Comparison of ENCODE assay signal across 8 cellular contexts in genomic region chr3:10189557-10190374, GRCh38. TPM values are rescaled to one million over a fixed set of nuclear protein-coding genes. Genes with fewer than 3 reads are reported as not detected.
DNase-seq lines count a peak whose midpoint lies in the region; FAIRE-seq and TF ChIP-seq lines count a peak whose summit lies in the region.

No MANE protein-coding gene starts in this region.

- peaks cover 22% of the 10 kb centered on the region for H3K79me2 ChIP-seq in PC-9 (ENCODE audit: low read depth)
- no peaks in the 10 kb centered on the region for H3K79me2 ChIP-seq in keratinocyte (ENCODE audit: control insufficient read depth, insufficient read depth, low read length)

- H4K20me1 ChIP-seq in PC-9 (ENCODE audit: insufficient read depth) (no peaks in the 10 kb centered on the region), keratinocyte (ENCODE audit: control insufficient read depth, extremely low read depth, insufficient read depth, low read length) (no peaks in the 10 kb centered on the region)

- peaks cover 68% of the 10 kb centered on the region for H3K4me1 ChIP-seq in PC-9 (replicated peaks; ENCODE audit: insufficient read depth)
- H3K4me1 ChIP-seq in keratinocyte (ENCODE audit: control insufficient read depth, extremely low read depth, insufficient read depth, low read length): peaks cover 62% of the 10 kb centered on the region

- peaks cover 85% of the 10 kb centered on the region for H3K4me1 Mint-ChIP-seq in stimulated activated naive CD8-positive, alpha-beta T cell treated with anti-CD3 and anti-CD28 coated beads, Interleukin-15, Interleukin-2, amounts not matched to agents 100 ng/mL and 50 ng/mL, for 24 hours (ENCODE audit: low read depth)

- peak overlapping the region; percentile 35 for H3K4me3 Mint-ChIP-seq in stimulated activated naive CD8-positive, alpha-beta T cell treated with anti-CD3 and anti-CD28 coated beads, Interleukin-15, Interleukin-2, amounts not matched to agents 100 ng/mL and 50 ng/mL, for 24 hours

- intact Hi-C loops in PC-9 (cut with micrococcal nuclease; ENCODE audit: unreplicated experiment): no loop called here

- H3K36me3 ChIP-seq in PC-9 (ENCODE audit: low read depth) (0 out of 2 replicates have a peak, but pooled peaks cover 9% of the 10 kb centered on the region), keratinocyte (ENCODE audit: control insufficient read depth in 2 of 2, extremely low read depth in 1 of 2, insufficient read depth in 2 of 2, low read length in 2 of 2) (no peaks in the 10 kb centered on the region)

- POLR2A ChIA-PET in PC-9 (lab: Charles Lee; ENCODE audit: unreplicated experiment): no interaction called here

- H3K4me3 ChIP-seq in PC-9: no peak overlapping the region
- no peak overlapping the region for H3K4me3 ChIP-seq in astrocyte of the spinal cord (ENCODE audit: low read depth, low read length)
- H3K4me3 ChIP-seq in keratinocyte (ENCODE audit: control insufficient read depth in 2 of 3, extremely low read depth in 1 of 3, insufficient read depth in 2 of 3, low read depth in 1 of 3, low read length in 3 of 3): peak overlapping the region in 1 of 3 experiments; percentile 5

- H2AFZ ChIP-seq in PC-9 (no peak overlapping the region), keratinocyte (ENCODE audit: control insufficient read depth, low read length) (no peak overlapping the region)

- peaks cover 64% of the 10 kb centered on the region for H3F3A ChIP-seq in PC-9 (ENCODE audit: insufficient read depth, low read depth)

- TF ChIP-seq CTCF in PC-9 (conservative IDR thresholded peaks at IDR 0.05): no peak
- TF ChIP-seq CTCF in astrocyte of the spinal cord (IDR thresholded peaks at IDR 0.05; ENCODE audit: low read depth, low read length): no peak
- peak in 1 of 3 experiments; percentile 25 for TF ChIP-seq CTCF in keratinocyte (optimal IDR thresholded peaks at IDR 0.05 in 1 of 3, IDR thresholded peaks at IDR 0.05 in 1 of 3, conservative IDR thresholded peaks at IDR 0.05 in 1 of 3; ENCODE audit: extremely low read depth in 1 of 3, insufficient read depth in 2 of 3, low read length in 3 of 3)

- H3K4me2 ChIP-seq in PC-9 (peak overlapping the region; percentile 30), keratinocyte (ENCODE audit: control insufficient read depth, extremely low read depth, insufficient read depth, low read depth, low read length) (peak overlapping the region; percentile 58)

- dilution Hi-C loops in keratinocyte (cut with MboI; ENCODE audit: extremely low pct_ligation_motif_present, low sequenced_read_pairs): no loop called here

- no peaks in the 10 kb centered on the region for H3K36me3 Mint-ChIP-seq in stimulated activated naive CD8-positive, alpha-beta T cell treated with anti-CD3 and anti-CD28 coated beads, Interleukin-15, Interleukin-2, amounts not matched to agents 100 ng/mL and 50 ng/mL, for 24 hours (ENCODE audit: low read depth)

- peaks cover 3% of the 10 kb centered on the region for H3K9me1 ChIP-seq in keratinocyte (ENCODE audit: control insufficient read depth, extremely low read depth, insufficient read depth, low read length)

- in situ Hi-C loops in astrocyte of the spinal cord (cut with HindIII; ENCODE audit: low sequenced_read_pairs): no loop called here

- H3K9ac ChIP-seq in keratinocyte (ENCODE audit: control insufficient read depth, extremely low read depth, insufficient read depth, low read length): peak overlapping the region; percentile 11

- CTCF ChIA-PET in PC-9 (lab: Charles Lee): interaction anchor here (0.6 kb wide), 1 partner anchor 73 kb away, joined by 4 read pairs; no protein-coding TSS in a partner anchor

- FAIRE-seq in keratinocyte (lab: Jason Lieb, UNC): peak; percentile 36

- no peaks in the 10 kb centered on the region for H3K27me3 Mint-ChIP-seq in stimulated activated naive CD8-positive, alpha-beta T cell treated with anti-CD3 and anti-CD28 coated beads, Interleukin-15, Interleukin-2, amounts not matched to agents 100 ng/mL and 50 ng/mL, for 24 hours

- no peaks in the 10 kb centered on the region for H3K9me2 ChIP-seq in PC-9 (ENCODE audit: insufficient read depth)

- peak overlapping the region; percentile 84 for H3K27ac Mint-ChIP-seq in stimulated activated naive CD8-positive, alpha-beta T cell treated with anti-CD3 and anti-CD28 coated beads, Interleukin-15, Interleukin-2, amounts not matched to agents 100 ng/mL and 50 ng/mL, for 24 hours

- H3K27ac ChIP-seq in PC-9: peak overlapping the region; percentile 97
- H3K27ac ChIP-seq in keratinocyte (ENCODE audit: control insufficient read depth, insufficient read depth, low read length): peak overlapping the region; percentile 73

- H3K9me3 ChIP-seq in PC-9 (ENCODE audit: insufficient read depth, low read depth) (no peaks in the 10 kb centered on the region), keratinocyte (ENCODE audit: control insufficient read depth, low read depth, low read length) (no peaks in the 10 kb centered on the region)

- peak; percentile 92 for DNase-seq in GF-D8 (lab: John Stamatoyannopoulos, UW)
- DNase-seq in PC-9: peak; percentile 65 to 77
- peak; percentile 25 for DNase-seq in astrocyte of the spinal cord (ENCODE audit: low read depth, low spot score)
- peak; percentile 64 for DNase-seq in keratinocyte (ENCODE audit: low read depth, low spot score)
- no peak for DNase-seq in DMS53 (lab: John Stamatoyannopoulos, UW)
- no peak for DNase-seq in germinal center (ENCODE audit: low spot score)
- DNase-seq in amniotic stem cell (lab: John Stamatoyannopoulos, UW): no peak

- no peaks in the 10 kb centered on the region for H3K27me3 ChIP-seq in PC-9 (ENCODE audit: insufficient read depth, low read depth)
- H3K27me3 ChIP-seq in keratinocyte (ENCODE audit: control insufficient read depth, extremely low read depth, insufficient read depth, low read length): no peaks in the 10 kb centered on the region

- no peaks in the 10 kb centered on the region for H3K9me3 Mint-ChIP-seq in stimulated activated naive CD8-positive, alpha-beta T cell treated with anti-CD3 and anti-CD28 coated beads, Interleukin-15, Interleukin-2, amounts not matched to agents 100 ng/mL and 50 ng/mL, for 24 hours

- BruUV-seq in PC-9 (replicated peaks; lab: Mats Ljungman, UMichigan): no TSS peak

RNA-seq across cellular contexts. Expression of gene IRAK2, which starts 25.0 kb away (rescaled TPM):
- total RNA-seq in PC-9 (2021): 2.6 and 2.7 TPM in 2 replicates
- 3.5 to 6.2 TPM (median 5.3 TPM) in 3 replicates for polyA plus RNA-seq in keratinocyte
- 2.1 TPM for polyA plus RNA-seq in keratinocyte (2011; ENCODE audit: low read depth)
- polyA plus RNA-seq in keratinocyte (2011; cell fraction: cytosol; rRNA removed): 4.0 and 5.0 TPM in 2 replicates
- 7.8 and 8.2 TPM in 2 replicates for polyA plus RNA-seq in keratinocyte (2011; cell fraction: nucleus; rRNA removed)
- 2.5 and 4.7 TPM in 2 replicates for polyA plus RNA-seq in keratinocyte (2012; ENCODE audit: low replicate concordance)
- polyA minus RNA-seq in keratinocyte: 2.7 to 6.3 TPM (median 5.2 TPM) in 3 replicates
- polyA minus RNA-seq in keratinocyte (2011; cell fraction: cytosol; rRNA and poly(A)+ RNA removed): 4.6 TPM
- polyA minus RNA-seq in keratinocyte (2011; cell fraction: nucleus; rRNA and poly(A)+ RNA removed): 7.2 and 8.1 TPM in 2 replicates

RNA-seq across cellular contexts. Expression of gene VHL, which starts 48.2 kb away (rescaled TPM):
- total RNA-seq in PC-9 (2021): 50.2 and 52.4 TPM in 2 replicates
- 13.5 to 18.3 TPM (median 13.5 TPM) in 3 replicates for polyA plus RNA-seq in keratinocyte
- 12.3 TPM for polyA plus RNA-seq in keratinocyte (2011; ENCODE audit: low read depth)
- polyA plus RNA-seq in keratinocyte (2011; cell fraction: cytosol; rRNA removed): 9.6 and 12.0 TPM in 2 replicates
- polyA plus RNA-seq in keratinocyte (2011; cell fraction: nucleus; rRNA removed): 19.8 and 20.9 TPM in 2 replicates
- 23.9 and 25.4 TPM in 2 replicates for polyA plus RNA-seq in keratinocyte (2012; ENCODE audit: low replicate concordance)
- 12.5 to 20.0 TPM (median 18.7 TPM) in 3 replicates for polyA minus RNA-seq in keratinocyte
- polyA minus RNA-seq in keratinocyte (2011; cell fraction: cytosol; rRNA and poly(A)+ RNA removed): 15.2 TPM
- polyA minus RNA-seq in keratinocyte (2011; cell fraction: nucleus; rRNA and poly(A)+ RNA removed): 5.7 and 9.9 TPM in 2 replicates

RNA-seq across cellular contexts. Expression of gene TATDN2, which starts 58.5 kb away (rescaled TPM):
- 27.3 and 34.0 TPM in 2 replicates for total RNA-seq in PC-9 (2021)
- polyA plus RNA-seq in keratinocyte: 13.4 to 20.0 TPM (median 13.8 TPM) in 3 replicates
- 3.3 TPM for polyA plus RNA-seq in keratinocyte (2011; ENCODE audit: low read depth)
- polyA plus RNA-seq in keratinocyte (2011; cell fraction: cytosol; rRNA removed): 14.8 and 16.2 TPM in 2 replicates
- 21.0 and 21.4 TPM in 2 replicates for polyA plus RNA-seq in keratinocyte (2011; cell fraction: nucleus; rRNA removed)
- 13.3 and 26.3 TPM in 2 replicates for polyA plus RNA-seq in keratinocyte (2012; ENCODE audit: low replicate concordance)
- 28.0 to 33.6 TPM (median 29.8 TPM) in 3 replicates for polyA minus RNA-seq in keratinocyte
- 11.7 TPM for polyA minus RNA-seq in keratinocyte (2011; cell fraction: cytosol; rRNA and poly(A)+ RNA removed)
- polyA minus RNA-seq in keratinocyte (2011; cell fraction: nucleus; rRNA and poly(A)+ RNA removed): 15.5 and 25.2 TPM in 2 replicates

Comparison
In these comparisons a context has a peak if more than half of its experiments do, and no peak if none do; other contexts are left out.
1. DNase-seq: peak in GF-D8 (single experiment), PC-9 (2 of 2), astrocyte of the spinal cord (single experiment) and keratinocyte (single experiment); none in DMS53 (single experiment), germinal center (single experiment) and amniotic stem cell (single experiment).